ENCODE assay signal across 27 cellular contexts in the genomic region with DNA sequence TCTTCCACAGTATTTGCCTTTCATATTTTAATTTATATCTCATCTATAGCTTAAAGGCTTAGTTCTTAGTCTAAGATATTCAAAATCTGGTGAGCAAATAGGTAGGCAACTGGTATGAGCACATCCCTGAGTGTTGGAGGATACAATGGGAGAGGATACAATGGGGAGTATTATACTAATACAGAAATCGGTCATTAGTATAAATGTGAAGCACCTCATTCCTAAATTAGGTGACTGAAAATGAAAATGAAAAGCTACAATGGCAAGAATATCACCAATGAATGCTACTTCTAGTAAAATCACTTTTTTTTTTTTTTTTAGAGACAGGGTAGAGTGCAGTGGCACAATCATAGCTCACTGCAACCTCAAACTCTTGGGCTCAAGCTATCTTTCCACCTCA.
"Had no signal": no experiment of that assay in that cellular context is flagged by ENCODE, and none has a peak within 500 bp of the region (broad histone marks: within the 10 kb centered on the region; RNA-seq: fewer than 3 reads in every experiment).

No MANE protein-coding gene starts in this region.

- H3K9me3 ChIP-seq: ascending aorta had no signal

- H3K36me3 ChIP-seq: ascending aorta, cardiac muscle cell had no signal

- H3K27ac ChIP-seq: ascending aorta, cardiac muscle cell had no signal

- DNase-seq: activated B cell treated with CpG ODN at 0.5 μM for 24 hours; activated CD4-positive, alpha-beta memory T cell treated with anti-CD3 and anti-CD28 coated beads for 36 hours; activated CD4-positive, alpha-beta T cell treated with anti-CD3 and anti-CD28 coated beads for 4 hours; activated CD4-positive, alpha-beta T cell treated with anti-CD3 and anti-CD28 coated beads, Interleukin-2, amount 10 ng/mL, durations not matched to agents 24 days and 14 days; activated CD4-positive, alpha-beta T cell treated with anti-CD3 and anti-CD28 coated beads, Interleukin-2, amount 50 U/mL, for 1 hour; activated CD4-positive, alpha-beta T cell treated with anti-CD3 and anti-CD28 coated beads, Interleukin-2, amount 50 U/mL, for 4 hours; activated CD4-positive, CD25-positive, alpha-beta regulatory T cell treated with anti-CD3 and anti-CD28 coated beads, Interleukin-2, amount 50 U/mL, for 72 hours; activated CD8-positive, alpha-beta memory T cell treated with anti-CD3 and anti-CD28 coated beads, Interleukin-2, amount 10 ng/mL, durations not matched to agents 7 days and 5 days; activated CD8-positive, alpha-beta memory T cell treated with anti-CD3 and anti-CD28 coated beads, Interleukin-2, amount 50 U/mL, for 48 hours; activated CD8-positive, alpha-beta T cell treated with anti-CD3 and anti-CD28 coated beads for 36 hours; activated effector memory CD4-positive, alpha-beta T cell treated with Interleukin-2 at 50 U/mL for 16 hours; activated gamma-delta T cell; activated naive CD4-positive, alpha-beta T cell treated with anti-CD3 and anti-CD28 coated beads, Interleukin-2, amount 10 ng/mL, durations not matched to agents 7 days and 5 days; activated naive CD4-positive, alpha-beta T cell treated with Interleukin-2 at 50 U/mL for 16 hours; activated naive CD8-positive, alpha-beta T cell treated with anti-CD3 and anti-CD28 coated beads, Interleukin-2, amount 10 ng/mL, durations not matched to agents 7 days and 5 days; activated naive CD8-positive, alpha-beta T cell treated with anti-CD3 and anti-CD28 coated beads, Interleukin-2, amount 50 U/mL, for 24 hours; activated T-cell treated with anti-CD3 and anti-CD28 coated beads, Interleukin-2, amount 50 U/mL, for 24 hours; activated T-cell treated with anti-CD3 and anti-CD28 coated beads, Interleukin-2, amount 50 U/mL, for 48 hours; amygdala; anterior cingulate cortex; caudate nucleus; cerebellar nuclear complex; T-helper 2 cell; T-helper 9 cell had no signal

- ATAC-seq: activated CD8-positive, alpha-beta memory T cell treated with anti-CD3 and anti-CD28 coated beads, Interleukin-2, amount 10 ng/mL, durations not matched to agents 7 days and 5 days; activated CD8-positive, alpha-beta T cell treated with anti-CD3 and anti-CD28 coated beads for 36 hours; activated naive CD8-positive, alpha-beta T cell treated with anti-CD3 and anti-CD28 coated beads, Interleukin-2, amount 50 U/mL, for 24 hours had no signal

- H3K27me3 ChIP-seq: ascending aorta, cardiac muscle cell had no signal

- H3K4me1 ChIP-seq: ascending aorta had no signal

- H3K4me3 ChIP-seq: ascending aorta, cardiac muscle cell had no signal

- FAIRE-seq: bronchial epithelial cell had no signal
